Comparison of ENCODE assay signal across 25 cellular contexts in the genomic region with DNA sequence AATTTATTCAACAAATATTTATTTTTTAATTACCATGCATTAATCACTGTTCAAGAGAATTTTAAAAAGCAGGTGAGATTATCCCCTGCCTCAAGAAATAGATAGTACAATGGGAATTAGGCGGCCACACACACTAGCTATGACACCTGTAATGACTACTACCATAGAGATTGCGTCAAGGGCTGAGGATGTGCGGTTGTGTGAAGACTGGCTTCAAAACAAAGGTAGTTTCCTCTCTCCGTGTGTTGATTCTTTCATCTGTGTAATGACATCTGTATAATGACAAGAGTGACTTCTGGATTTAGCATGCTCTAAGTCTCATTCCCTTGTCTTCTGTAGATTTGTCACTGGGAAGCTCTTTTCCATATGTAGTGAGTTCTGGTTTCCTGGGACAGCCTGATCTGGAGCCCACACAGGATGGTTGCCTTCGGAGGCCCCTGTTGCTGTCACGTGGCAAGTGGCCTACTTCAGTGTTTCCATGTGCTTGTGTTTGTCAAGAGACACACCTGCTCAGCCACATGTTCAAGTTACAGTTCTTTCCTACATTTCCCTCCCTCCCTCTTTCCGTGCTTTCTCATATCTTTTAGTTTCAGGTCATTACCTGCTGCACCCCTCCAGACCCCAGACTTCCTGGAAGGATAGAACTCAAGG.
A peak's percentile ranks its signal among the peaks of the same experiment; 100 is the strongest.
DNase-seq lines count a peak whose midpoint lies in the region; ATAC-seq, FAIRE-seq and TF ChIP-seq lines count a peak whose summit lies in the region.
"Had no signal": no experiment of that assay in that cellular context is flagged by ENCODE, and none has a peak within 500 bp of the region (broad histone marks: within the 10 kb centered on the region; RNA-seq: fewer than 3 reads in every experiment).

No MANE protein-coding gene starts in this region.

- H3K27ac Mint-ChIP-seq in H9 = no peak overlapping the region
- H3K27ac Mint-ChIP-seq in endodermal cell = no peak overlapping the region
- no peak overlapping the region for H3K27ac Mint-ChIP-seq in osteocyte (ENCODE audit: unreplicated experiment)
- no peak overlapping the region for H3K27ac Mint-ChIP-seq in activated CD8-positive, alpha-beta T cell treated with anti-CD3 and anti-CD28 coated beads for 36 hours
- H3K27ac Mint-ChIP-seq: CD14-positive monocyte; CD4-positive, CD25-positive, alpha-beta regulatory T cell; CD8-positive, alpha-beta T cell had no signal

- H3K36me3 ChIP-seq in HepG2 (replicated peaks in 1 of 2; ENCODE audit: control insufficient read depth in 1 of 2, insufficient read depth in 2 of 2, low read length in 2 of 2) (no peaks in the 10 kb centered on the region), right lobe of liver (no peaks in the 10 kb centered on the region), endodermal cell (ENCODE audit: control insufficient read depth, insufficient read depth, low read length) (no peaks in the 10 kb centered on the region)
- H3K36me3 ChIP-seq: BE2C, BLaER1 had no signal

- H3K27me3 ChIP-seq in HepG2 (ENCODE audit: control insufficient read depth in 1 of 2, insufficient read depth in 2 of 2, low read length in 2 of 2) (peaks cover 0 to 17% of the 10 kb centered on the region in 2 experiments; a peak in 4 of 5 replicates), right lobe of liver (no peaks in the 10 kb centered on the region), H9 (ENCODE audit: insufficient read depth, low read length) (no peaks in the 10 kb centered on the region), endodermal cell (ENCODE audit: control insufficient read depth, insufficient read depth, low read length, poor library complexity, severe bottlenecking) (no peaks in the 10 kb centered on the region)
- H3K27me3 ChIP-seq: BLaER1 had no signal

- DNase-seq in HepG2 (ENCODE audit: low spot score) (no peak), right lobe of liver (no peak), H9 (peak; percentile 10), endodermal cell (peak; percentile 22), osteocyte (ENCODE audit: extremely low spot score, unreplicated experiment) (peak; percentile 71), NCI-H1694 (lab: John Stamatoyannopoulos, UW) (no peak)
- no peak for DNase-seq in activated CD8-positive, alpha-beta T cell treated with anti-CD3 and anti-CD28 coated beads for 36 hours
- DNase-seq: 8988T; ACHN; BE2C; C1 segment of cervical spinal cord; Caco-2; Calu3; CD4-positive, CD25-positive, alpha-beta regulatory T cell; CD8-positive, alpha-beta T cell; DMS79 treated with DMSO at 0.1 percent for 48 hours; GDM1 had no signal

- H3K4me2 ChIP-seq in HepG2 (ENCODE audit: low read depth, low read length) (no peak overlapping the region), H9 (ENCODE audit: insufficient read depth, insufficient read length, low read length) (no peak overlapping the region)
- H3K4me2 ChIP-seq: BLaER1 had no signal

- ATAC-seq in HepG2 = no peak
- ATAC-seq in right lobe of liver = no peak
- ATAC-seq in activated CD8-positive, alpha-beta T cell treated with anti-CD3 and anti-CD28 coated beads for 36 hours = no peak
- no peak for ATAC-seq in HG03039 (IDR thresholded peaks at IDR 0.05; ENCODE audit: unreplicated experiment)
- ATAC-seq: CD8-positive, alpha-beta T cell; GM12878 had no signal

- H3K27ac ChIP-seq in HepG2 (ENCODE audit: extremely low read length, insufficient read depth, low read length) (no peak overlapping the region), right lobe of liver (no peak overlapping the region), H9 (ENCODE audit: insufficient read length, low read depth, low read length) (no peak overlapping the region), endodermal cell (ENCODE audit: low read depth, low read length) (no peak overlapping the region)
- H3K27ac ChIP-seq: BLaER1 had no signal

- no peak overlapping the region for H3K4ac ChIP-seq in H9 (ENCODE audit: low read depth, low read length)

- 20% methylated on average over 6 of the region's 7 CpGs for WGBS in HepG2 (ENCODE audit: low lambda C conversion rate)
- WGBS in right lobe of liver (ENCODE audit: insufficient coverage, low coverage, low lambda C conversion rate, missing lambda C conversion rate) = 72% methylated on average over 7 of the region's 7 CpGs
- WGBS in H9 (ENCODE audit: extremely low coverage, insufficient read length, low lambda C conversion rate) = no CpG with 5 or more reads among the region's 7 CpGs
- 92 to 97% methylated on average over 7 of the region's 7 CpGs for WGBS in endodermal cell (ENCODE audit: insufficient coverage in 1 of 2, insufficient read length in 1 of 2), 2 experiments

- no TSS peak for BruUV-seq in HepG2 (replicated peaks; lab: Mats Ljungman, UMichigan)

- no peak overlapping the region for H2BK15ac ChIP-seq in H9 (ENCODE audit: low read depth, low read length)

- H3K9me3 Mint-ChIP-seq in H9 = peaks cover 0 to 5% of the 10 kb centered on the region in 2 experiments; a peak in 2 of 5 replicates
- peaks cover 15% of the 10 kb centered on the region for H3K9me3 Mint-ChIP-seq in endodermal cell
- peaks cover 6% of the 10 kb centered on the region for H3K9me3 Mint-ChIP-seq in osteocyte (ENCODE audit: unreplicated experiment)
- H3K9me3 Mint-ChIP-seq in activated CD8-positive, alpha-beta T cell treated with anti-CD3 and anti-CD28 coated beads for 36 hours = no peaks in the 10 kb centered on the region
- H3K9me3 Mint-ChIP-seq: CD8-positive, alpha-beta T cell had no signal

- TF ChIP-seq POLR2A in HepG2 (IDR thresholded peaks at IDR 0.05; ENCODE audit: insufficient read depth in 1 of 2, low read depth in 2 of 2, low read length in 2 of 2) (no peak), right lobe of liver (IDR thresholded peaks at IDR 0.05) (no peak)

- H4K91ac ChIP-seq in H9 (ENCODE audit: insufficient read length, low read depth, low read length) = no peak overlapping the region

- H3K79me1 ChIP-seq in H9 (ENCODE audit: insufficient read depth, low read depth, low read length, poor library complexity, severe bottlenecking) = no peaks in the 10 kb centered on the region

- H3K14ac ChIP-seq in H9 (ENCODE audit: insufficient read depth, low read length) = no peak overlapping the region

- POLR2A ChIA-PET in HepG2 (lab: Yijun Ruan, JAX) = no interaction called here
- POLR2A ChIA-PET in activated CD8-positive, alpha-beta T cell treated with anti-CD3 and anti-CD28 coated beads for 36 hours (lab: Charles Lee) = no interaction called here

- no peak overlapping the region for H2BK5ac ChIP-seq in H9 (ENCODE audit: insufficient read length, low read length)

- no peak overlapping the region for H3K9ac ChIP-seq in HepG2 (ENCODE audit: insufficient read depth, low read depth, low read length)
- no peak overlapping the region for H3K9ac ChIP-seq in H9 (ENCODE audit: extremely low read depth, insufficient read length, low read length)
- H3K9ac ChIP-seq in endodermal cell (ENCODE audit: extremely low read depth, low read length, poor library complexity, severe bottlenecking) = no peak overlapping the region
- H3K9ac ChIP-seq: BLaER1 had no signal

- no peak overlapping the region for H4K8ac ChIP-seq in H9 (replicated peaks; ENCODE audit: insufficient read length, low read depth, low read length)

- H3K56ac ChIP-seq in H9 (ENCODE audit: insufficient read length, low read depth, low read length) = no peak overlapping the region

- no peaks in the 10 kb centered on the region for H3K4me1 ChIP-seq in HepG2 (ENCODE audit: insufficient read depth, low read length)
- H3K4me1 ChIP-seq in right lobe of liver = no peaks in the 10 kb centered on the region
- no peaks in the 10 kb centered on the region for H3K4me1 ChIP-seq in H9 (ENCODE audit: insufficient read depth, low read length)
- H3K4me1 ChIP-seq in endodermal cell (ENCODE audit: control insufficient read depth, insufficient read depth, low read length) = no peaks in the 10 kb centered on the region
- H3K4me1 ChIP-seq: BE2C, BLaER1, Caco-2 had no signal

- H3K36me3 Mint-ChIP-seq in H9 (ENCODE audit: insufficient read depth in 1 of 3, low read depth in 3 of 3) (peaks cover 4 to 5% (median 4%) of the 10 kb centered on the region in 3 experiments; a peak in 5 of 7 replicates), endodermal cell (ENCODE audit: low read depth) (peaks cover 13% of the 10 kb centered on the region), osteocyte (ENCODE audit: unreplicated experiment) (no peaks in the 10 kb centered on the region)
- H3K36me3 Mint-ChIP-seq in activated CD8-positive, alpha-beta T cell treated with anti-CD3 and anti-CD28 coated beads for 36 hours (ENCODE audit: low read depth) = no peaks in the 10 kb centered on the region
- H3K36me3 Mint-ChIP-seq: CD14-positive monocyte; CD8-positive, alpha-beta T cell had no signal

- in situ Hi-C loops in HepG2 (cut with HindIII; ENCODE audit: extremely low pct_ligation_motif_present, low pct_unique_long_range_greater_than_20kb) = no loop called here

- no peak overlapping the region for H2AK5ac ChIP-seq in H9 (ENCODE audit: insufficient read length, low read length)

- TF ChIP-seq EP300 in HepG2 (IDR thresholded peaks at IDR 0.05; ENCODE audit: low read depth in 2 of 2, low read length in 2 of 2) (no peak), HepG2 (CRISPR knock-in tag; IDR thresholded peaks at IDR 0.05; ENCODE audit: borderline replicate concordance) (no peak)

- H4K20me1 ChIP-seq in HepG2 (ENCODE audit: insufficient read depth, low read length) (no peaks in the 10 kb centered on the region), H9 (ENCODE audit: control insufficient read depth, insufficient read depth, insufficient read length) (no peaks in the 10 kb centered on the region)
- H4K20me1 ChIP-seq: BLaER1 had no signal

- no peak for TF ChIP-seq CTCF in HepG2 (CRISPR knock-in tag; IDR thresholded peaks at IDR 0.05)
- TF ChIP-seq CTCF in right lobe of liver (IDR thresholded peaks at IDR 0.05) = no peak
- TF ChIP-seq CTCF in H9 (conservative IDR thresholded peaks at IDR 0.05) = no peak
- TF ChIP-seq CTCF in endodermal cell (conservative IDR thresholded peaks at IDR 0.05) = no peak
- TF ChIP-seq CTCF in osteocyte (IDR thresholded peaks at IDR 0.05) = no peak
- TF ChIP-seq CTCF in activated CD8-positive, alpha-beta T cell treated with anti-CD3 and anti-CD28 coated beads for 36 hours (IDR thresholded peaks at IDR 0.05) = no peak

- no peak for TF ChIP-seq RAD21 in HepG2 (CRISPR knock-in tag; IDR thresholded peaks at IDR 0.05)

- H3K4me3 Mint-ChIP-seq in H9 (no peak overlapping the region), endodermal cell (no peak overlapping the region), osteocyte (ENCODE audit: unreplicated experiment) (no peak overlapping the region)
- H3K4me3 Mint-ChIP-seq in activated CD8-positive, alpha-beta T cell treated with anti-CD3 and anti-CD28 coated beads for 36 hours = no peak overlapping the region
- H3K4me3 Mint-ChIP-seq: CD14-positive monocyte; CD4-positive, CD25-positive, alpha-beta regulatory T cell; CD8-positive, alpha-beta T cell had no signal

- no peak overlapping the region for H2BK20ac ChIP-seq in H9 (ENCODE audit: low read depth, low read length, poor library complexity, severe bottlenecking)

- intact Hi-C loops in HepG2 (cut with micrococcal nuclease; ENCODE audit: unreplicated experiment) = no loop called here
- intact Hi-C loops in right lobe of liver (cut with DNase I) = no loop called here
- intact Hi-C loops in activated CD8-positive, alpha-beta T cell treated with anti-CD3 and anti-CD28 coated beads for 36 hours (cut with micrococcal nuclease) = no loop called here

- no peak overlapping the region for H3K18ac ChIP-seq in H9 (ENCODE audit: insufficient read length, low read depth, low read length)

- no peak overlapping the region for H2BK120ac ChIP-seq in H9 (ENCODE audit: low read depth, low read length, poor library complexity, severe bottlenecking)

- H3K4me1 Mint-ChIP-seq in H9 (peaks cover 11 to 14% of the 10 kb centered on the region in 2 experiments; a peak in 3 of 4 replicates), endodermal cell (peaks cover 17% of the 10 kb centered on the region), osteocyte (ENCODE audit: unreplicated experiment) (no peaks in the 10 kb centered on the region)
- H3K4me1 Mint-ChIP-seq in activated CD8-positive, alpha-beta T cell treated with anti-CD3 and anti-CD28 coated beads for 36 hours (ENCODE audit: low read depth) = no peaks in the 10 kb centered on the region
- H3K4me1 Mint-ChIP-seq: CD14-positive monocyte; CD4-positive, CD25-positive, alpha-beta regulatory T cell had no signal

- H2BK12ac ChIP-seq in H9 (ENCODE audit: insufficient read length, low read depth, low read length) = no peak overlapping the region

- H3K9me3 ChIP-seq in HepG2 (ENCODE audit: low read length) = no peaks in the 10 kb centered on the region
- H3K9me3 ChIP-seq in right lobe of liver = no peaks in the 10 kb centered on the region
- H3K9me3 ChIP-seq in H9 (ENCODE audit: control insufficient read depth, low read depth, low read length) = no peaks in the 10 kb centered on the region
- H3K9me3 ChIP-seq in endodermal cell (ENCODE audit: control insufficient read depth, low read length) = peaks cover 7% of the 10 kb centered on the region

- H2AFZ ChIP-seq in HepG2 (ENCODE audit: low read length) (no peak overlapping the region), H9 (ENCODE audit: low read length) (no peak overlapping the region)

- no peak overlapping the region for H3K4me3 ChIP-seq in HepG2 (replicated peaks in 1 of 3; ENCODE audit: insufficient read depth in 1 of 3, low read depth in 2 of 3, low read length in 3 of 3)
- no peak overlapping the region for H3K4me3 ChIP-seq in right lobe of liver
- H3K4me3 ChIP-seq in endodermal cell (ENCODE audit: low read length) = no peak overlapping the region
- H3K4me3 ChIP-seq: BLaER1, GM12878 had no signal

- CTCF ChIA-PET in HepG2 (lab: Yijun Ruan, JAX; ENCODE audit: low intra/inter-chr PET ratio, low total read pairs) = no interaction called here
- CTCF ChIA-PET in activated CD8-positive, alpha-beta T cell treated with anti-CD3 and anti-CD28 coated beads for 36 hours (lab: Charles Lee) = no interaction called here

- H3K27me3 Mint-ChIP-seq in H9 (ENCODE audit: low read depth) (no peaks in the 10 kb centered on the region; the same call in 1 of the 2 replicates), endodermal cell (ENCODE audit: insufficient read depth) (no peaks in the 10 kb centered on the region), osteocyte (ENCODE audit: unreplicated experiment) (peaks cover 7% of the 10 kb centered on the region)
- peaks cover 8% of the 10 kb centered on the region for H3K27me3 Mint-ChIP-seq in activated CD8-positive, alpha-beta T cell treated with anti-CD3 and anti-CD28 coated beads for 36 hours

- H3K23me2 ChIP-seq in H9 (ENCODE audit: insufficient read length, low read depth, low read length, poor library complexity, severe bottlenecking) = no peaks in the 10 kb centered on the region

- H4K5ac ChIP-seq in H9 (ENCODE audit: insufficient read length, low read depth, low read length) = no peak overlapping the region

- no peak overlapping the region for H3T11ph ChIP-seq in H9 (ENCODE audit: low read length)

- H3K23ac ChIP-seq in H9 (ENCODE audit: insufficient read length, low read depth, low read length) = no peak overlapping the region

- H3K79me2 ChIP-seq in HepG2 (ENCODE audit: insufficient read depth, low read length) (no peaks in the 10 kb centered on the region), H9 (ENCODE audit: insufficient read depth, low read length) (no peaks in the 10 kb centered on the region)

- no peak for FAIRE-seq in HepG2 (lab: Jason Lieb, UNC)
- FAIRE-seq: A204.1, D721Med, GM12878, GM12892, GM18507 had no signal

Comparison
In these comparisons a context has a peak if more than half of its experiments do, and no peak if none do; other contexts are left out.
1. DNase-seq: peak in H9 (single experiment), endodermal cell (single experiment) and osteocyte (single experiment); none in HepG2 (single experiment), right lobe of liver (0 of 3), activated CD8-positive, alpha-beta T cell treated with anti-CD3 and anti-CD28 coated beads for 36 hours (single experiment) and NCI-H1694 (single experiment).